1 cellular context compared by ENCODE assay signal in the genomic region with DNA sequence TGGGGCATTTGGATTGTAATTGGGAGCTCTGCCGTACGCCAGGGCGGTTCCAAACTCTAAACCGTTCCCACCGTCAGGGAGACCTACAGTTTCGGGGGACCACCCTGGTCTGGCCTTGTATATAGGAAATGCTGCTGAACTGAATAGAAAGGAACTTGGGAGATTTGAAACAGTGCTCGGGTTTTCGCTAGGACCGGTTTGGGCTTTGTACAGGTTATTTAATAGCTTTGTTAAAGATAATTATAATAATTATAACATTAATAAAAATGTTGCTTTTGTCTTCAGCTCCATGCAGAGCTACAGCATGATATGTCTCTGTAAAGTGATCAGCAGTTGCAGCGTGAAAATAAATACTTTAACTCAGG.
TF ChIP-seq lines count a peak whose summit lies in the region.

No MANE protein-coding gene starts in this region.

TF ChIP-seq in WTC11, 78 proteins besides CTCF, POLR2A, EP300 and RAD21:
- TF ChIP-seq ATF1 (CRISPR knock-in tag; IDR thresholded peaks at IDR 0.05): no peak
- no peak for TF ChIP-seq NR3C1 (CRISPR knock-in tag; conservative IDR thresholded peaks at IDR 0.05; ENCODE audit: low read depth)
- TF ChIP-seq, protein P1, sequence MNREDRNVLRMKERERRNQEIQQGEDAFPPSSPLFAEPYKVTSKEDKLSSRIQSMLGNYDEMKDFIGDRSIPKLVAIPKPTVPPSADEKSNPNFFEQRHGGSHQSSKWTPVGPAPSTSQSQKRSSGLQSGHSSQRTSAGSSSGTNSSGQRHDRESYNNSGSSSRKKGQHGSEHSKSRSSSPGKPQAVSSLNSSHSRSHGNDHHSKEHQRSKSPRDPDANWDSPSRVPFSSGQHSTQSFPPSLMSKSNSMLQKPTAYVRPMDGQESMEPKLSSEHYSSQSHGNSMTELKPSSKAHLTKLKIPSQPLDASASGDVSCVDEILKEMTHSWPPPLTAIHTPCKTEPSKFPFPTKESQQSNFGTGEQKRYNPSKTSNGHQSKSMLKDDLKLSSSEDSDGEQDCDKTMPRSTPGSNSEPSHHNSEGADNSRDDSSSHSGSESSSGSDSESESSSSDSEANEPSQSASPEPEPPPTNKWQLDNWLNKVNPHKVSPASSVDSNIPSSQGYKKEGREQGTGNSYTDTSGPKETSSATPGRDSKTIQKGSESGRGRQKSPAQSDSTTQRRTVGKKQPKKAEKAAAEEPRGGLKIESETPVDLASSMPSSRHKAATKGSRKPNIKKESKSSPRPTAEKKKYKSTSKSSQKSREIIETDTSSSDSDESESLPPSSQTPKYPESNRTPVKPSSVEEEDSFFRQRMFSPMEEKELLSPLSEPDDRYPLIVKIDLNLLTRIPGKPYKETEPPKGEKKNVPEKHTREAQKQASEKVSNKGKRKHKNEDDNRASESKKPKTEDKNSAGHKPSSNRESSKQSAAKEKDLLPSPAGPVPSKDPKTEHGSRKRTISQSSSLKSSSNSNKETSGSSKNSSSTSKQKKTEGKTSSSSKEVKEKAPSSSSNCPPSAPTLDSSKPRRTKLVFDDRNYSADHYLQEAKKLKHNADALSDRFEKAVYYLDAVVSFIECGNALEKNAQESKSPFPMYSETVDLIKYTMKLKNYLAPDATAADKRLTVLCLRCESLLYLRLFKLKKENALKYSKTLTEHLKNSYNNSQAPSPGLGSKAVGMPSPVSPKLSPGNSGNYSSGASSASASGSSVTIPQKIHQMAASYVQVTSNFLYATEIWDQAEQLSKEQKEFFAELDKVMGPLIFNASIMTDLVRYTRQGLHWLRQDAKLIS (CRISPR knock-in tag; IDR thresholded peaks at IDR 0.05; ENCODE audit: borderline replicate concordance): no peak
- TF ChIP-seq PRRX2 (CRISPR knock-in tag; IDR thresholded peaks at IDR 0.05): no peak
- no peak for TF ChIP-seq TP53 (CRISPR knock-in tag; IDR thresholded peaks at IDR 0.05)
- TF ChIP-seq CREB1 (CRISPR knock-in tag; IDR thresholded peaks at IDR 0.05): no peak
- TF ChIP-seq ESRRA (CRISPR knock-in tag; IDR thresholded peaks at IDR 0.05; ENCODE audit: borderline replicate concordance): no peak
- TF ChIP-seq, protein P2, sequence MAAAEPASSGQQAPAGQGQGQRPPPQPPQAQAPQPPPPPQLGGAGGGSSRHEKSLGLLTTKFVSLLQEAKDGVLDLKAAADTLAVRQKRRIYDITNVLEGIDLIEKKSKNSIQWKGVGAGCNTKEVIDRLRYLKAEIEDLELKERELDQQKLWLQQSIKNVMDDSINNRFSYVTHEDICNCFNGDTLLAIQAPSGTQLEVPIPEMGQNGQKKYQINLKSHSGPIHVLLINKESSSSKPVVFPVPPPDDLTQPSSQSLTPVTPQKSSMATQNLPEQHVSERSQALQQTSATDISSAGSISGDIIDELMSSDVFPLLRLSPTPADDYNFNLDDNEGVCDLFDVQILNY (CRISPR knock-in tag; IDR thresholded peaks at IDR 0.05): no peak
- no peak for TF ChIP-seq HMGA2 (CRISPR knock-in tag; IDR thresholded peaks at IDR 0.05)
- no peak for TF ChIP-seq SP1 (CRISPR knock-in tag; conservative IDR thresholded peaks at IDR 0.05)
- TF ChIP-seq EMX1 (CRISPR knock-in tag; IDR thresholded peaks at IDR 0.05): no peak
- TF ChIP-seq, protein P3, sequence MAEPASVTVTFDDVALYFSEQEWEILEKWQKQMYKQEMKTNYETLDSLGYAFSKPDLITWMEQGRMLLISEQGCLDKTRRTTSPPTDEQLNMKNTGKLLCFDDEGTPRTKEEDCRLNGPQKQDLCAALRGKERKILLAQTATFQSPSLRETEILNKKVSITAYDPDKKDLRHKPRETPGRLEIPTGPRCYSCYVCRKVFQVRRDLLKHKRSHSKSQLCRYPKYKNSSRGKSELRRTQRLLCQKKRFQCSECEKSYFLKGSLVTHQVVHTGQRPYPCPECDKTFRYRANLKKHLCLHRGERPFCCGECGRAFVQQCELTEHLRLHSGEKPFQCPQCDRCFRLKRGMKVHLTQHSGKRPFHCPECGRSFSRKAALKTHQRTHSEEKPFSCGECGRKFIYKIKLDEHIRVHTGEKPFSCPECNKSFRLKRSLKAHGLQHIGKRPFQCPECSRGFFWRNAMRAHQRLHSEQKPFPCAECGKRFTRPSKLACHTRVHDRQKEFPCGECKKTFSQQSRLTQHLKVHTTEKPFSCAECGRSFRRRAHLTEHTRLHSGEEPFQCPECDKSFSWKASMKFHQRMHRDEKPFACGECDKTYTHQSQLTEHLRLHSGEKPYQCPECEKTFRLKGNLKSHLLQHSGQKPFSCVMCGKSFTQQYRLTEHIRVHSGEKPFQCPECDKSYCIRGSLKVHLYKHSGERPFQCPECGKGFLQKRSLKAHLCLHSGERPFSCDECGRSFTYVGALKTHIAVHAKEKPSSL (CRISPR knock-in tag; conservative IDR thresholded peaks at IDR 0.05): no peak
- TF ChIP-seq MXD4 (CRISPR knock-in tag; IDR thresholded peaks at IDR 0.05; ENCODE audit: borderline replicate concordance): no peak
- TF ChIP-seq SMAD4 (CRISPR knock-in tag; IDR thresholded peaks at IDR 0.05): no peak
- TF ChIP-seq JAZF1 (CRISPR knock-in tag; IDR thresholded peaks at IDR 0.05): no peak
- TF ChIP-seq TEAD1 (CRISPR knock-in tag; IDR thresholded peaks at IDR 0.05): no peak
- no peak for TF ChIP-seq SMAD3 (CRISPR knock-in tag; IDR thresholded peaks at IDR 0.05; ENCODE audit: borderline replicate concordance)
- TF ChIP-seq, protein P4, sequence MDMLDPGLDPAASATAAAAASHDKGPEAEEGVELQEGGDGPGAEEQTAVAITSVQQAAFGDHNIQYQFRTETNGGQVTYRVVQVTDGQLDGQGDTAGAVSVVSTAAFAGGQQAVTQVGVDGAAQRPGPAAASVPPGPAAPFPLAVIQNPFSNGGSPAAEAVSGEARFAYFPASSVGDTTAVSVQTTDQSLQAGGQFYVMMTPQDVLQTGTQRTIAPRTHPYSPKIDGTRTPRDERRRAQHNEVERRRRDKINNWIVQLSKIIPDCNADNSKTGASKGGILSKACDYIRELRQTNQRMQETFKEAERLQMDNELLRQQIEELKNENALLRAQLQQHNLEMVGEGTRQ (CRISPR knock-in tag; IDR thresholded peaks at IDR 0.05): no peak
- TF ChIP-seq ZBTB21 (CRISPR knock-in tag; IDR thresholded peaks at IDR 0.05; ENCODE audit: borderline replicate concordance): no peak
- TF ChIP-seq ZNF121 (CRISPR knock-in tag; IDR thresholded peaks at IDR 0.05): no peak
